Comparison of ENCODE assay signal across 8 cellular contexts in genomic region chr12:57782608-57783465, GRCh38. TPM values are rescaled to one million over a fixed set of nuclear protein-coding genes. Genes with fewer than 3 reads are reported as not detected.
A peak's percentile ranks its signal among the peaks of the same experiment; 100 is the strongest.
DNase-seq lines count a peak whose midpoint lies in the region; ATAC-seq, FAIRE-seq and TF ChIP-seq lines count a peak whose summit lies in the region.

TSFM (plus strand) TSS chr12:57782787; CDS start chr12:57782802, 15 bp downstream.

- TF ChIP-seq CTCF in adrenal gland (IDR thresholded peaks at IDR 0.05), result peak; percentile 89 to 98 (median 96)
- peak; percentile 95 to 98 (median 96) for TF ChIP-seq CTCF in prostate gland (IDR thresholded peaks at IDR 0.05)

- DNase-seq in GM12891 (ENCODE audit: insufficient read length, low spot score), result peak; percentile 74
- DNase-seq in NCI-H1436 (lab: John Stamatoyannopoulos, UW), result peak; percentile 95
- DNase-seq in T follicular helper cell (ENCODE audit: low read depth), result peak; percentile 95
- DNase-seq in adrenal gland, result peak; percentile 95 to 99 (median 97)
- peak; percentile 97 for DNase-seq in left cardiac atrium
- DNase-seq in prostate gland (ENCODE audit: low spot score), result peak; percentile 94

- H3K4me1 ChIP-seq in adrenal gland (replicated peaks in 1 of 2), result peaks cover 7 to 15% of the 10 kb centered on the region in 2 donors
- H3K4me1 ChIP-seq in prostate gland (replicated peaks), result no peaks in the 10 kb centered on the region
- no peaks in the 10 kb centered on the region for H3K4me1 ChIP-seq in urinary bladder (ENCODE audit: insufficient read depth)

- H3K36me3 ChIP-seq in adrenal gland (replicated peaks in 1 of 2) (peaks cover 0 to 33% of the 10 kb centered on the region in 2 donors), prostate gland (peaks cover 0 to 4% of the 10 kb centered on the region in 2 donors), urinary bladder (ENCODE audit: insufficient read depth) (peaks cover 5% of the 10 kb centered on the region)

- peak within 1 kb of the TSS; percentile 46 to 95 (median 78) for H3K4me3 ChIP-seq in adrenal gland
- peak within 1 kb of the TSS; percentile 58 to 93 for H3K4me3 ChIP-seq in prostate gland
- peak within 1 kb of the TSS; percentile 72 for H3K4me3 ChIP-seq in urinary bladder (ENCODE audit: low read depth, low read length)

- peak; percentile 90 for TF ChIP-seq POLR2A in GM12891 (IDR thresholded peaks at IDR 0.05; ENCODE audit: low read depth, low read length)
- peak in 1 of 2 donors; percentile 79 for TF ChIP-seq POLR2A in adrenal gland (IDR thresholded peaks at IDR 0.05)
- no peak for TF ChIP-seq POLR2A in prostate gland (IDR thresholded peaks at IDR 0.05)

- intact Hi-C loops in adrenal gland (cut with DNase I) (no loop called here), left cardiac atrium (cut with DNase I) (no loop called here), prostate gland (cut with DNase I) (loop anchor here (5.0 kb wide), 2 partner anchors 44 to 114 kb away; no protein-coding TSS in a partner anchor)

- no peaks in the 10 kb centered on the region for H3K9me3 ChIP-seq in adrenal gland (replicated peaks in 1 of 3)
- H3K9me3 ChIP-seq in prostate gland, result no peaks in the 10 kb centered on the region

- ATAC-seq in HG02840 (IDR thresholded peaks at IDR 0.05; ENCODE audit: low FRiP score, unreplicated experiment) (peak; percentile 84), left cardiac atrium (peak; percentile 85 to 98)

- WGBS in adrenal gland, 4 donors, result 0 to 2% (median 1%) methylated on average over 29 to 45 of the region's 45 CpGs
- 1% methylated on average over 45 of the region's 45 CpGs for WGBS in prostate gland
- WGBS in urinary bladder, result under 1% methylated on average over 45 of the region's 45 CpGs

- H3K27me3 ChIP-seq in adrenal gland, result no peaks in the 10 kb centered on the region
- H3K27me3 ChIP-seq in prostate gland (replicated peaks; ENCODE audit: insufficient read depth), result no peaks in the 10 kb centered on the region

- peak; percentile 95 for FAIRE-seq in GM12891 (lab: Jason Lieb, UNC)

- H3K27ac ChIP-seq in adrenal gland (peak within 1 kb of the TSS in 4 of 5 donors; percentile 44 to 83 (median 68)), prostate gland (peak within 1 kb of the TSS; percentile 28 to 71), urinary bladder (ENCODE audit: low read depth) (peak within 1 kb of the TSS; percentile 54)

TF ChIP-seq in GM12891, 5 proteins besides CTCF, POLR2A, EP300 and RAD21:
- TF ChIP-seq SPI1 (IDR thresholded peaks at IDR 0.05; ENCODE audit: low read depth, low read length) (0 out of 2 replicates have a peak, but pooled peaks have one; percentile 6), POU2F2 (IDR thresholded peaks at IDR 0.05; ENCODE audit: low read depth, low read length) (peak; percentile 85), TAF1 (IDR thresholded peaks at IDR 0.05; ENCODE audit: low read depth, low read length) (peak; percentile 72), POLR2AphosphoS5 (IDR thresholded peaks at IDR 0.05; ENCODE audit: low read depth, low read length) (peak; percentile 93), PAX5 (IDR thresholded peaks at IDR 0.05; ENCODE audit: insufficient read depth, low read length, severe bottlenecking) (peak; percentile 63)

RNA-seq across cellular contexts. Expression of gene TSFM, which starts in this region (rescaled TPM):
- 41.6 TPM for polyA plus RNA-seq in GM12891 (2012; ENCODE audit: low read depth, missing spikeins)
- total RNA-seq in adrenal gland (100 to 1,000 TPM in 2 of 8 donors, 10 to 100 TPM in 6; 40.4 to 107 (median 69.5) TPM), left cardiac atrium (10 to 100 TPM; 29.2 to 38.1 TPM), prostate gland (10 to 100 TPM; 24.3 to 39.6 TPM), urinary bladder (15.9 TPM)
- polyA plus RNA-seq in adrenal gland (10 to 100 TPM; 31.5 to 82.6 (median 62.5) TPM), urinary bladder (36.3 TPM)

Comparison
In these comparisons a context has a peak if more than half of its experiments do, and no peak if none do; other contexts are left out.
1. Peak in every context shown above with its lines: DNase-seq, ATAC-seq, H3K4me3 ChIP-seq and H3K27ac ChIP-seq.